ENCODE assay signal across 10 cellular contexts in genomic region chr17:61452301-61453290, GRCh38. TPM values are rescaled to one million over a fixed set of nuclear protein-coding genes. Genes with fewer than 3 reads are reported as not detected.
DNase-seq lines count a peak whose midpoint lies in the region; ATAC-seq, FAIRE-seq and TF ChIP-seq lines count a peak whose summit lies in the region.
"Had no signal": no experiment of that assay in that cellular context is flagged by ENCODE, and none has a peak within 500 bp of the region (broad histone marks: within the 10 kb centered on the region; RNA-seq: fewer than 3 reads in every experiment).

Gene TBX4 (plus strand): TSS chr17:61452422. CDS start chr17:61456491, 4,069 bp downstream.

- H3K27me3 ChIP-seq in astrocyte (ENCODE audit: insufficient read depth, low read length): peaks cover 80% of the 10 kb centered on the region
- 0 out of 2 replicates have a peak, but pooled peaks cover 3% of the 10 kb centered on the region for H3K27me3 ChIP-seq in MM.1S (replicated peaks; ENCODE audit: insufficient read depth, low read length)

- H3K9me3 ChIP-seq in astrocyte (ENCODE audit: insufficient read depth, low read depth, low read length) (no peaks in the 10 kb centered on the region), MM.1S (replicated peaks; ENCODE audit: insufficient read depth, low read length) (no peaks in the 10 kb centered on the region)

- H3K79me2 ChIP-seq in astrocyte (ENCODE audit: insufficient read depth, low read length) (no peaks in the 10 kb centered on the region), MM.1S (ENCODE audit: low read length) (no peaks in the 10 kb centered on the region)

- POLR2A ChIA-PET in activated CD4-positive, alpha-beta memory T cell treated with anti-CD3 and anti-CD28 coated beads for 36 hours (lab: Charles Lee): no interaction called here
- POLR2A ChIA-PET in activated CD4-positive, alpha-beta memory T cell treated with anti-CD3 and anti-CD28 coated beads, Interleukin-2, amount 10 ng/mL, durations not matched to agents 7 days and 5 days (lab: Charles Lee): no interaction called here

- H3K36me3 Mint-ChIP-seq in activated CD4-positive, alpha-beta memory T cell treated with anti-CD3 and anti-CD28 coated beads for 36 hours: no peaks in the 10 kb centered on the region
- H3K36me3 Mint-ChIP-seq in activated CD4-positive, alpha-beta memory T cell treated with anti-CD3 and anti-CD28 coated beads, Interleukin-2, amount 10 ng/mL, durations not matched to agents 7 days and 5 days (ENCODE audit: low read depth): peaks cover 3% of the 10 kb centered on the region
- H3K36me3 Mint-ChIP-seq in astrocyte (ENCODE audit: low read depth, unreplicated experiment): no peaks in the 10 kb centered on the region

- H3K4me3 ChIP-seq in astrocyte (ENCODE audit: insufficient read depth, low read depth, low read length) (no peak within 1 kb of the TSS), MM.1S (ENCODE audit: low read length) (no peak within 1 kb of the TSS)

- no peak within 1 kb of the TSS for H3K27ac Mint-ChIP-seq in activated CD4-positive, alpha-beta memory T cell treated with anti-CD3 and anti-CD28 coated beads for 36 hours
- H3K27ac Mint-ChIP-seq in activated CD4-positive, alpha-beta memory T cell treated with anti-CD3 and anti-CD28 coated beads, Interleukin-2, amount 10 ng/mL, durations not matched to agents 7 days and 5 days: no peak within 1 kb of the TSS
- H3K27ac Mint-ChIP-seq in astrocyte (ENCODE audit: unreplicated experiment): no peak within 1 kb of the TSS
- H3K27ac Mint-ChIP-seq in stimulated activated naive CD8-positive, alpha-beta T cell treated with anti-CD3 and anti-CD28 coated beads, Interleukin-15, amount 100 ng/mL, for 72 hours: no peak within 1 kb of the TSS

- no peak for FAIRE-seq in astrocyte (lab: Jason Lieb, UNC)
- FAIRE-seq: keratinocyte had no signal

- no peaks in the 10 kb centered on the region for H3K9me2 ChIP-seq in MM.1S (replicated peaks; ENCODE audit: insufficient read depth, low read length)

- H3K4me1 Mint-ChIP-seq in activated CD4-positive, alpha-beta memory T cell treated with anti-CD3 and anti-CD28 coated beads for 36 hours (ENCODE audit: low read depth): peaks cover 30% of the 10 kb centered on the region
- H3K4me1 Mint-ChIP-seq in activated CD4-positive, alpha-beta memory T cell treated with anti-CD3 and anti-CD28 coated beads, Interleukin-2, amount 10 ng/mL, durations not matched to agents 7 days and 5 days: peaks cover 15% of the 10 kb centered on the region
- H3K4me1 Mint-ChIP-seq in astrocyte (ENCODE audit: low read depth, unreplicated experiment): peaks cover 1% of the 10 kb centered on the region
- peaks cover 43% of the 10 kb centered on the region for H3K4me1 Mint-ChIP-seq in stimulated activated naive CD8-positive, alpha-beta T cell treated with anti-CD3 and anti-CD28 coated beads, Interleukin-15, amount 100 ng/mL, for 72 hours

- H3K27ac ChIP-seq in astrocyte (ENCODE audit: low read depth, low read length) (no peak within 1 kb of the TSS), MM.1S (ENCODE audit: low read length) (no peak within 1 kb of the TSS)

- H3K36me3 ChIP-seq in astrocyte (ENCODE audit: insufficient read depth, low read length) (no peaks in the 10 kb centered on the region), MM.1S (replicated peaks; ENCODE audit: insufficient read depth, low read length) (no peaks in the 10 kb centered on the region)

- H3K4me1 ChIP-seq in astrocyte (ENCODE audit: insufficient read depth, low read length): peaks cover 4% of the 10 kb centered on the region
- H3K4me1 ChIP-seq in MM.1S (ENCODE audit: low read length): no peaks in the 10 kb centered on the region

- H3K4me2 ChIP-seq in astrocyte (ENCODE audit: low read length) (peak within 1 kb of the TSS; percentile 45), MM.1S (ENCODE audit: low read depth, low read length) (no peak within 1 kb of the TSS)

- peaks cover 4% of the 10 kb centered on the region for H4K20me1 ChIP-seq in astrocyte (ENCODE audit: insufficient read depth, low read length)
- H4K20me1 ChIP-seq in MM.1S (ENCODE audit: insufficient read depth, low read length): no peaks in the 10 kb centered on the region

- H3K9me3 Mint-ChIP-seq in activated CD4-positive, alpha-beta memory T cell treated with anti-CD3 and anti-CD28 coated beads for 36 hours: no peaks in the 10 kb centered on the region
- no peaks in the 10 kb centered on the region for H3K9me3 Mint-ChIP-seq in activated CD4-positive, alpha-beta memory T cell treated with anti-CD3 and anti-CD28 coated beads, Interleukin-2, amount 10 ng/mL, durations not matched to agents 7 days and 5 days
- peaks cover 19% of the 10 kb centered on the region for H3K9me3 Mint-ChIP-seq in astrocyte (ENCODE audit: unreplicated experiment)
- no peaks in the 10 kb centered on the region for H3K9me3 Mint-ChIP-seq in stimulated activated naive CD8-positive, alpha-beta T cell treated with anti-CD3 and anti-CD28 coated beads, Interleukin-15, amount 100 ng/mL, for 72 hours

- peak; percentile 4 for ATAC-seq in stimulated activated naive CD8-positive, alpha-beta T cell treated with anti-CD3 and anti-CD28 coated beads, Interleukin-15, amount 100 ng/mL, for 72 hours
- no peak for ATAC-seq in HG03196 (IDR thresholded peaks at IDR 0.05; ENCODE audit: unreplicated experiment)

- H3K27me3 Mint-ChIP-seq in activated CD4-positive, alpha-beta memory T cell treated with anti-CD3 and anti-CD28 coated beads for 36 hours: peaks cover 48% of the 10 kb centered on the region
- peaks cover 68% of the 10 kb centered on the region for H3K27me3 Mint-ChIP-seq in activated CD4-positive, alpha-beta memory T cell treated with anti-CD3 and anti-CD28 coated beads, Interleukin-2, amount 10 ng/mL, durations not matched to agents 7 days and 5 days
- peaks cover 71% of the 10 kb centered on the region for H3K27me3 Mint-ChIP-seq in astrocyte (ENCODE audit: low read depth, unreplicated experiment)
- peaks cover 93% of the 10 kb centered on the region for H3K27me3 Mint-ChIP-seq in stimulated activated naive CD8-positive, alpha-beta T cell treated with anti-CD3 and anti-CD28 coated beads, Interleukin-15, amount 100 ng/mL, for 72 hours

- peak within 1 kb of the TSS; percentile 57 for H3K4me3 Mint-ChIP-seq in activated CD4-positive, alpha-beta memory T cell treated with anti-CD3 and anti-CD28 coated beads for 36 hours
- H3K4me3 Mint-ChIP-seq in activated CD4-positive, alpha-beta memory T cell treated with anti-CD3 and anti-CD28 coated beads, Interleukin-2, amount 10 ng/mL, durations not matched to agents 7 days and 5 days: no peak within 1 kb of the TSS
- peak within 1 kb of the TSS; percentile 34 for H3K4me3 Mint-ChIP-seq in astrocyte (ENCODE audit: unreplicated experiment)
- peak within 1 kb of the TSS; percentile 54 to 68 for H3K4me3 Mint-ChIP-seq in stimulated activated naive CD8-positive, alpha-beta T cell treated with anti-CD3 and anti-CD28 coated beads, Interleukin-15, amount 100 ng/mL, for 72 hours

- intact Hi-C loops in activated CD4-positive, alpha-beta memory T cell treated with anti-CD3 and anti-CD28 coated beads for 36 hours (cut with micrococcal nuclease): no loop called here

- TF ChIP-seq CTCF in astrocyte (IDR thresholded peaks at IDR 0.05; ENCODE audit: insufficient read depth, low read depth, low read length) (no peak), MM.1S (IDR thresholded peaks at IDR 0.05; ENCODE audit: low read length) (no peak)

- no peaks in the 10 kb centered on the region for H3F3A ChIP-seq in MM.1S (ENCODE audit: insufficient read depth, low read length)

- CTCF ChIA-PET in activated CD4-positive, alpha-beta memory T cell treated with anti-CD3 and anti-CD28 coated beads for 36 hours (lab: Charles Lee): interaction anchor here (1.2 to 1.6 kb wide), 2 partner anchors 36 to 41 kb away, joined by 3 to 4 read pairs; no protein-coding TSS in a partner anchor
- CTCF ChIA-PET in activated CD4-positive, alpha-beta memory T cell treated with anti-CD3 and anti-CD28 coated beads, Interleukin-2, amount 10 ng/mL, durations not matched to agents 7 days and 5 days (lab: Charles Lee): no interaction called here

- DNase-seq in activated CD4-positive, alpha-beta memory T cell treated with anti-CD3 and anti-CD28 coated beads for 36 hours: no peak
- no peak for DNase-seq in activated CD4-positive, alpha-beta memory T cell treated with anti-CD3 and anti-CD28 coated beads, Interleukin-2, amount 10 ng/mL, durations not matched to agents 7 days and 5 days
- DNase-seq in astrocyte (ENCODE audit: low read depth) (no peak), iPS-NIHi7 (ENCODE audit: extremely low spot score) (peak; percentile 50), MM.1S (no peak), NCI-H446 (lab: John Stamatoyannopoulos, UW) (no peak)
- DNase-seq in stimulated activated naive CD8-positive, alpha-beta T cell treated with anti-CD3 and anti-CD28 coated beads, Interleukin-15, amount 100 ng/mL, for 72 hours: no peak

- peak within 1 kb of the TSS; percentile 58 for H2AFZ ChIP-seq in astrocyte (ENCODE audit: low read depth, low read length)
- no peak within 1 kb of the TSS for H2AFZ ChIP-seq in MM.1S (ENCODE audit: low read length)

- no peak within 1 kb of the TSS for H3K9ac ChIP-seq in astrocyte (ENCODE audit: low read length)
- H3K9ac ChIP-seq in MM.1S (ENCODE audit: low read length): no peak within 1 kb of the TSS

RNA-seq across cellular contexts. Expression of gene TBX4, which starts in this region (rescaled TPM):
- not detected for total RNA-seq in activated CD4-positive, alpha-beta memory T cell treated with anti-CD3 and anti-CD28 coated beads for 36 hours
- total RNA-seq in activated CD4-positive, alpha-beta memory T cell treated with anti-CD3 and anti-CD28 coated beads, Interleukin-2, amount 10 ng/mL, durations not matched to agents 7 days and 5 days: not detected
- total RNA-seq in astrocyte: 0.14 TPM in 1 of 2 replicates, not detected in the other
- total RNA-seq: T-helper 1 cell treated with Interleukin-12 subunit alpha and Interleukin-12 subunit beta and Interleukin-4 antibody, amounts not matched to agents 30 ng/mL and 1 ng/mL, for 36 hours had no signal
